20 cellular contexts compared by ENCODE assay signal in genomic region chr22:29050457-29050856, GRCh38. TPM values are rescaled to one million over a fixed set of nuclear protein-coding genes. Genes with fewer than 3 reads are reported as not detected.
DNase-seq lines count a peak whose midpoint lies in the region; ATAC-seq and FAIRE-seq lines count a peak whose summit lies in the region.
"Had no signal": no experiment of that assay in that cellular context is flagged by ENCODE, and none has a peak within 500 bp of the region (broad histone marks: within the 10 kb centered on the region; RNA-seq: fewer than 3 reads in every experiment).

No MANE protein-coding gene starts in this region.

- no peak overlapping the region for H3K4me2 ChIP-seq in neuronal stem cell (ENCODE audit: insufficient read depth, low read length, poor library complexity, severe bottlenecking)

- DNase-seq in NCI-H524 treated with DMSO at 0.1 percent for 48 hours (lab: John Stamatoyannopoulos, UW) (peak; percentile 92), neuronal stem cell (ENCODE audit: low spot score) (no peak), aorta (no peak), GM19239 (ENCODE audit: insufficient read length, low spot score) (no peak), AG20443 (ENCODE audit: low spot score) (no peak), kidney tubule cell (ENCODE audit: low spot score) (no peak)
- DNase-seq: ACHN; AML-193; Caco-2; CD4-positive, alpha-beta T cell; GF-D8; H9 had no signal

- H3K4me3 ChIP-seq in neuronal stem cell (ENCODE audit: low read length in 2 of 2) (no peak overlapping the region), aorta (ENCODE audit: low read length in 2 of 2) (no peak overlapping the region)

- no peak overlapping the region for H2AK5ac ChIP-seq in neuronal stem cell (ENCODE audit: low read depth, low read length)

- H3K36me3 ChIP-seq in neuronal stem cell (replicated peaks in 1 of 2; ENCODE audit: control insufficient read depth in 2 of 2, insufficient read depth in 2 of 2, low read length in 2 of 2) (peaks cover 40 to 87% of the 10 kb centered on the region in 2 donors), aorta (ENCODE audit: control insufficient read depth in 1 of 2, insufficient read depth in 2 of 2, low read length in 1 of 2) (peaks cover 0 to 10% of the 10 kb centered on the region in 2 donors)

- H2BK120ac ChIP-seq in neuronal stem cell (ENCODE audit: low read depth, low read length) = no peak overlapping the region

- H3K14ac ChIP-seq in neuronal stem cell (ENCODE audit: low read length) = no peak overlapping the region

- H3K9me3 ChIP-seq in neuronal stem cell (replicated peaks in 1 of 2; ENCODE audit: control insufficient read depth in 2 of 2, insufficient read depth in 1 of 2, low read depth in 1 of 2, low read length in 2 of 2) (no peaks in the 10 kb centered on the region), aorta (ENCODE audit: control insufficient read depth, low read length) (no peaks in the 10 kb centered on the region)
- H3K9me3 ChIP-seq: Caco-2 had no signal

- no peak overlapping the region for H3K9ac ChIP-seq in neuronal stem cell (ENCODE audit: low read depth, low read length, poor library complexity)

- H3K4me1 ChIP-seq in neuronal stem cell (ENCODE audit: control insufficient read depth in 2 of 2, insufficient read depth in 1 of 2, low read depth in 1 of 2, low read length in 2 of 2) = peaks cover 2 to 15% of the 10 kb centered on the region in 2 donors
- H3K4me1 ChIP-seq in aorta (ENCODE audit: control insufficient read depth in 1 of 2, insufficient read depth in 2 of 2, low read length in 2 of 2) = no peaks in the 10 kb centered on the region
- H3K4me1 ChIP-seq: Caco-2 had no signal

- no peak overlapping the region for H2BK12ac ChIP-seq in neuronal stem cell (ENCODE audit: low read length)

- no peak overlapping the region for H2BK15ac ChIP-seq in neuronal stem cell (ENCODE audit: low read length)

- no peaks in the 10 kb centered on the region for H3K79me1 ChIP-seq in neuronal stem cell (ENCODE audit: low read depth, low read length)

- no peak overlapping the region for H4K8ac ChIP-seq in neuronal stem cell (ENCODE audit: low read depth, low read length)

- no peak overlapping the region for H3K4ac ChIP-seq in neuronal stem cell (ENCODE audit: low read length)

- H3K27ac ChIP-seq in cingulate gyrus (ENCODE audit: low read depth, low read length) (peak overlapping the region; percentile 4), neuronal stem cell (replicated peaks; ENCODE audit: low read length) (no peak overlapping the region), aorta (ENCODE audit: low read depth in 1 of 2, low read length in 2 of 2) (no peak overlapping the region)
- H3K27ac ChIP-seq: C4-2B had no signal

- H3K27me3 ChIP-seq in neuronal stem cell (ENCODE audit: control insufficient read depth in 3 of 3, insufficient read depth in 3 of 3, low read depth in 1 of 3, low read length in 3 of 3) (no peaks in the 10 kb centered on the region), aorta (ENCODE audit: control insufficient read depth in 1 of 2, insufficient read depth in 2 of 2, low read length in 1 of 2) (no peaks in the 10 kb centered on the region)

- peak; percentile 6 for ATAC-seq in aorta (ENCODE audit: low FRiP score)

- intact Hi-C loops in aorta (cut with DNase I) = no loop called here

- WGBS in neuronal stem cell (ENCODE audit: extremely low coverage in 2 of 2, insufficient read length in 2 of 2, insufficient replicate concordance in 1 of 2), 2 donors = no CpG with 5 or more reads among the region's 24 CpGs
- WGBS in aorta, 2 donors = 90% methylated on average over 22 to 24 of the region's 24 CpGs

- no peak for FAIRE-seq in GM19239 (lab: Jason Lieb, UNC)
- FAIRE-seq: A204.1, D721Med, H1, HTR-8/SVneo had no signal

- no peak overlapping the region for H2AFZ ChIP-seq in neuronal stem cell (ENCODE audit: low read length)

- no peak overlapping the region for H3K18ac ChIP-seq in neuronal stem cell (ENCODE audit: low read length)

- no peak overlapping the region for H4K91ac ChIP-seq in neuronal stem cell (ENCODE audit: low read depth, low read length, poor library complexity)

- H2BK5ac ChIP-seq in neuronal stem cell (ENCODE audit: low read length) = peak overlapping the region; percentile 15

- peak overlapping the region; percentile 40 for H3K23ac ChIP-seq in neuronal stem cell (ENCODE audit: low read depth, low read length, poor library complexity)

RNA-seq across cellular contexts. Expression of gene C22orf31, which starts 11.2 kb away (rescaled TPM):
- not detected for polyA plus RNA-seq in neuronal stem cell (2013, experiment 1 of 2)
- polyA plus RNA-seq in neuronal stem cell (2013, experiment 2 of 2) = not detected
- total RNA-seq in aorta = not detected
- not detected for polyA plus RNA-seq in aorta
- total RNA-seq: Caco-2; CD4-positive, alpha-beta T cell; H1; H9 had no signal
- polyA plus RNA-seq: BJ, H1, IgD-negative memory B cell had no signal

RNA-seq across cellular contexts. Expression of gene KREMEN1, which starts 22.4 kb away (rescaled TPM):
- 2.0 TPM for polyA plus RNA-seq in neuronal stem cell (2013, experiment 1 of 2)
- 2.2 TPM for polyA plus RNA-seq in neuronal stem cell (2013, experiment 2 of 2)
- total RNA-seq in aorta = 10 to 100 TPM; 13.4 to 19.1 TPM
- 1 to 10 TPM; 1.9 to 3.6 TPM for polyA plus RNA-seq in aorta
- total RNA-seq: CD4-positive, alpha-beta T cell had no signal
- polyA plus RNA-seq: IgD-negative memory B cell had no signal
